10 cellular contexts compared by ENCODE assay signal in genomic region chr21:35217504-35218060, GRCh38.
DNase-seq lines count a peak whose midpoint lies in the region; ATAC-seq and TF ChIP-seq lines count a peak whose summit lies in the region.
"Had no signal": no experiment of that assay in that cellular context is flagged by ENCODE, and none has a peak within 500 bp of the region (broad histone marks: within the 10 kb centered on the region; RNA-seq: fewer than 3 reads in every experiment).

No MANE protein-coding gene starts in this region.

- no peak for TF ChIP-seq POLR2A in ovary (IDR thresholded peaks at IDR 0.05)

- H3K4me3 ChIP-seq in mesodermal cell (ENCODE audit: extremely low read depth, insufficient read depth, low read length, poor library complexity, severe bottlenecking) (no peak overlapping the region), ovary (no peak overlapping the region)

- H3K27ac ChIP-seq in mesodermal cell (ENCODE audit: low read depth, low read length, severe bottlenecking) (peak overlapping the region; percentile 57), ovary (no peak overlapping the region)

- H3K4me1 Mint-ChIP-seq in endothelial cell (ENCODE audit: unreplicated experiment) = peaks cover 6% of the 10 kb centered on the region

- TF ChIP-seq CTCF in endothelial cell (IDR thresholded peaks at IDR 0.05; ENCODE audit: unreplicated experiment) = no peak
- no peak for TF ChIP-seq CTCF in ovary (IDR thresholded peaks at IDR 0.05)

- H3K36me3 Mint-ChIP-seq in endothelial cell (ENCODE audit: low read depth, unreplicated experiment) = no peaks in the 10 kb centered on the region
- H3K36me3 Mint-ChIP-seq: stimulated activated memory B cell treated with anti-CD40 and anti-IgM and Interleukin-4, amounts not matched to agents 10 μg/mL and 1 μg/mL and 100 μg/mL, for 72 hours had no signal

- no peak for TF ChIP-seq EP300 in ovary (IDR thresholded peaks at IDR 0.05)

- ATAC-seq in HG02642 (IDR thresholded peaks at IDR 0.05; ENCODE audit: poor library complexity, unreplicated experiment) (no peak), Right ventricle myocardium inferior (no peak)
- ATAC-seq: stimulated activated memory B cell treated with anti-CD40 and anti-IgM and Interleukin-4, amounts not matched to agents 10 μg/mL and 1 μg/mL and 100 μg/mL, for 72 hours had no signal

- intact Hi-C loops in ovary (cut with DNase I) = no loop called here
- intact Hi-C loops in Right ventricle myocardium inferior (cut with DNase I) = no loop called here

- H3K36me3 ChIP-seq in mesodermal cell (ENCODE audit: control insufficient read depth, insufficient read depth, low read length) (no peaks in the 10 kb centered on the region), ovary (no peaks in the 10 kb centered on the region)

- H3K9me3 ChIP-seq in mesodermal cell (ENCODE audit: control insufficient read depth, low read length) (no peaks in the 10 kb centered on the region), ovary (no peaks in the 10 kb centered on the region)

- H3K4me3 Mint-ChIP-seq in endothelial cell (ENCODE audit: unreplicated experiment) = no peak overlapping the region
- H3K4me3 Mint-ChIP-seq: stimulated activated memory B cell treated with anti-CD40 and anti-IgM and Interleukin-4, amounts not matched to agents 10 μg/mL and 1 μg/mL and 100 μg/mL, for 72 hours had no signal

- peak; percentile 97 for DNase-seq in EL
- peak; percentile 97 for DNase-seq in M059J (ENCODE audit: low read depth)
- peak; percentile 39 for DNase-seq in amniotic stem cell (lab: John Stamatoyannopoulos, UW)
- DNase-seq in endothelial cell (ENCODE audit: low spot score) = no peak
- no peak for DNase-seq in ovary
- no peak for DNase-seq in Right ventricle myocardium inferior (ENCODE audit: missing footprints)
- DNase-seq: effector CD4-positive, alpha-beta T cell had no signal

- no peaks in the 10 kb centered on the region for H3K27me3 ChIP-seq in ovary

- H3K4me1 ChIP-seq in mesodermal cell (ENCODE audit: control insufficient read depth, insufficient read depth, low read length, poor library complexity, severe bottlenecking) (peaks cover 42% of the 10 kb centered on the region), ovary (ENCODE audit: insufficient read depth) (no peaks in the 10 kb centered on the region)

- H3K27me3 Mint-ChIP-seq in endothelial cell (ENCODE audit: unreplicated experiment) = peaks cover 1% of the 10 kb centered on the region
- H3K27me3 Mint-ChIP-seq: stimulated activated memory B cell treated with anti-CD40 and anti-IgM and Interleukin-4, amounts not matched to agents 10 μg/mL and 1 μg/mL and 100 μg/mL, for 72 hours had no signal

- no peak overlapping the region for H3K27ac Mint-ChIP-seq in endothelial cell (ENCODE audit: unreplicated experiment)
- H3K27ac Mint-ChIP-seq: stimulated activated memory B cell treated with anti-CD40 and anti-IgM and Interleukin-4, amounts not matched to agents 10 μg/mL and 1 μg/mL and 100 μg/mL, for 72 hours had no signal

- no peaks in the 10 kb centered on the region for H3K9me3 Mint-ChIP-seq in endothelial cell (ENCODE audit: unreplicated experiment)
- H3K9me3 Mint-ChIP-seq: stimulated activated memory B cell treated with anti-CD40 and anti-IgM and Interleukin-4, amounts not matched to agents 10 μg/mL and 1 μg/mL and 100 μg/mL, for 72 hours had no signal

- 25% methylated on average over 1 of the region's 1 CpG; no CpG with 5 or more reads in 1 of the 2 experiments for WGBS in mesodermal cell (ENCODE audit: insufficient coverage in 2 of 2), 2 experiments
- 91 to 100% (median 94%) methylated on average over 1 of the region's 1 CpG for WGBS in ovary, 3 donors

Comparison
In these comparisons a context has a peak if more than half of its experiments do, and no peak if none do; other contexts are left out.
1. DNase-seq: peak in EL (single experiment), M059J (single experiment) and amniotic stem cell (single experiment); none in endothelial cell (single experiment), ovary (0 of 5) and Right ventricle myocardium inferior (single experiment).